Comparison of ENCODE assay signal across 25 cellular contexts in the genomic region with DNA sequence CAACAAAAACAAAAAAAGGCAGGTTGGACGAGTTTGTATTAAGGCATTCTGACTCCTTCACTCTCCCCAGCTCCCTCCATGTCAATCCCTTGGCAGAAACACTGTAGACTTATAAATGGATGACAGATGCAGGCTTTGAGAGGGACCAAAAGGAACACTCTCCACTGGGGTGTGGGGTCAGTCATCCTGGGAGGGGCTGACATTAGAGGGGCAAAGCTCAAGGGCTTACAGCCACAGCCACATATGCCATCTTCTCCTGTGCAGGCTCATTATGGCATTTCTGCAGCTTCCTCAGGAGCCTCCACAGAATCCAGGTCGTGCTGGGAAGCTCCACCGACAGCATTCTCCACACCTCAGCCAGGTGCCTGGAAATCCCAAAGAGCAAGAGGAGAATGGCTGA. TPM values are rescaled to one million over a fixed set of nuclear protein-coding genes. Genes with fewer than 3 reads are reported as not detected.
"Had no signal": no experiment of that assay in that cellular context is flagged by ENCODE, and none has a peak within 500 bp of the region (broad histone marks: within the 10 kb centered on the region; RNA-seq: fewer than 3 reads in every experiment).

No MANE protein-coding gene starts in this region.

- H3K4me3 ChIP-seq: MG63, SJCRH30 had no signal

- ATAC-seq: Panc1, PC-3, Right ventricle myocardium inferior, SK-N-SH treated with all-trans-retinoic acid at 6 μM for 48 hours had no signal

- H3K9me3 ChIP-seq: MG63, SJCRH30 had no signal

- H3K36me3 ChIP-seq: MG63, SJCRH30 had no signal

- H3K27ac ChIP-seq: RWPE1, SJCRH30 had no signal

- H3K27me3 ChIP-seq: SJCRH30 had no signal

- H3K4me1 ChIP-seq: SJCRH30 had no signal

- DNase-seq: IMR-90, Karpas-422, KG1, MG63, NCI-H1092, NCI-H1105 treated with DMSO at 0.1 percent for 48 hours, NCI-H1417 treated with DMSO at 0.1 percent for 48 hours, NCI-H146, NCI-H1694 treated with DMSO at 0.1 percent for 48 hours, NCI-H1930, NCI-H2081, NCI-H2171, NCI-H226, NCI-H446, NCI-H510A, NCI-H526, PC-3, SHP77 treated with DMSO at 0.1 percent for 48 hours, SJCRH30, T-helper 1 cell had no signal

RNA-seq across cellular contexts. Expression of a gene that starts 50.5 kb away (rescaled TPM):
- total RNA-seq: HT-29 had no signal
